8 cellular contexts compared by ENCODE assay signal in genomic region chr2:41145066-41145465, GRCh38.
"Had no signal": no experiment of that assay in that cellular context is flagged by ENCODE, and none has a peak within 500 bp of the region (broad histone marks: within the 10 kb centered on the region; RNA-seq: fewer than 3 reads in every experiment).

No MANE protein-coding gene starts in this region.

- H3K4me1 Mint-ChIP-seq: IgD-negative memory B cell had no signal

- H3K27ac Mint-ChIP-seq: HFFc6, IgD-negative memory B cell had no signal

- H3K36me3 Mint-ChIP-seq: IgD-negative memory B cell had no signal

- ATAC-seq: HCT116 had no signal

- H3K27ac ChIP-seq: HL-60 had no signal

- DNase-seq: GOT3, H7, HFFc6, KBM-7 had no signal

- H3K4me3 Mint-ChIP-seq: HFFc6, IgD-negative memory B cell had no signal

- H3K4me1 ChIP-seq: HAP-1 had no signal

- H3K4me3 ChIP-seq: HAP-1 had no signal

- H3K36me3 ChIP-seq: HAP-1 had no signal

- H3K27me3 Mint-ChIP-seq: IgD-negative memory B cell had no signal

- H3K9me3 ChIP-seq: HAP-1 had no signal

- H3K9me3 Mint-ChIP-seq: HFFc6, IgD-negative memory B cell had no signal
